ENCODE assay signal across 8 cellular contexts in the genomic region with DNA sequence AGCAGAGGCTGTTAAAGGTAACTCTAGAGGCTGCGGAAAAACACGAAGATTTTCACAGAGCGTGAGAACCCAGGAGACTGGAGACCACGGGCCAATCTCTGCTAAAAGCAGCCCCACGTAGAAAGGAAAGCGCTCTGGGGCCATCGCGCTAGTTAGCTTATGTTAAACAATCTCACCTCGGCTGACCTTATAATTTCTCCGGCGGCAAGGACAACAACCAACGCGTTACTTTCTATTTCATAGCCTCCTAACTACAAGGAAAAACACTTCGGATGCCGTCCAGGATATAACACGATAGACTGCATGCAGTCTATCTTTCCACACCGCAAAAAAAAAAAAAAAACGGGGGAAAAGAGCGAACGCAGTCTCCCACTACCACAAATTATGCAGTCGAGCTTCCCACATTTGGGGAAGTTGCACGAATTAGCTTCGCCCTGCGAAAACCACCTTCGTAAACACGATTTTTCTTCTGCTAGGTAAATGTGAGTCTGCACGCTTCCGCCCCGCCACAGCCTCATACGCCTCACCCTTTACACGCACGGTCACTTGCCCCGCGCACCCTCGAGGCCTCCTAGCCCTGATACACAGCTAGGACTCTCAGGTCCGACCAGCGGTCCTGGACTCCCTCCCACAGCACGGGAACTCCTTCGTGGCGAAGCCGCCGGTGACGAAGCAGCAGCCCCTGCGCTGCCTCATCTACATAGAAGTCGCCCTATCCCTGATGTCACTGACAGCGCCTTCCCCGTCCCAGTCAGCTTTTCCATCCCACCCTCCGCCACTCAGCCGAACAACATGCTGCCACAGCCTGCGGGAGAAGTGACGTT.
A peak's percentile ranks its signal among the peaks of the same experiment; 100 is the strongest.
DNase-seq lines count a peak whose midpoint lies in the region; ATAC-seq and TF ChIP-seq lines count a peak whose summit lies in the region.

No MANE protein-coding gene starts in this region.

- ATAC-seq in GM18870 (IDR thresholded peaks at IDR 0.05; ENCODE audit: unreplicated experiment): peak; percentile 80
- peak; percentile 62 for ATAC-seq in HG03159 (IDR thresholded peaks at IDR 0.05; ENCODE audit: unreplicated experiment)

- peak; percentile 100 for TF ChIP-seq POLR2A in erythroblast (IDR thresholded peaks at IDR 0.05; ENCODE audit: low read length)

- H3K27me3 ChIP-seq in ACC112 (ENCODE audit: insufficient read depth, low read length) (peaks cover 51% of the 10 kb centered on the region), mucosa of stomach (ENCODE audit: control insufficient read depth, insufficient read depth, low read length) (peaks cover 51% of the 10 kb centered on the region)

- DNase-seq in NCI-H748 (lab: John Stamatoyannopoulos, UW; ENCODE audit: unreplicated experiment) (peak; percentile 97), erythroblast (lab: John Stamatoyannopoulos, UW) (peak; percentile 76 to 87)
- peak; percentile 61 for DNase-seq in activated CD8-positive, alpha-beta memory T cell treated with anti-CD3 and anti-CD28 coated beads, Interleukin-2, amount 50 U/mL, for 24 hours (ENCODE audit: extremely low read depth)
- peak; percentile 71 for DNase-seq in stimulated activated CD8-positive, alpha-beta memory T cell treated with anti-CD3 and anti-CD28 coated beads, Interleukin-4, amount 100 ng/mL, for 24 hours (ENCODE audit: low read depth)

- no peaks in the 10 kb centered on the region for H3K36me3 ChIP-seq in ACC112 (ENCODE audit: insufficient read depth, low read length)
- H3K36me3 ChIP-seq in mucosa of stomach (ENCODE audit: control insufficient read depth, insufficient read depth, low read length): no peaks in the 10 kb centered on the region

- H3K4me1 ChIP-seq in ACC112 (ENCODE audit: control insufficient read depth, insufficient read depth, low read length, unreplicated experiment) (peaks cover 3% of the 10 kb centered on the region), mucosa of stomach (ENCODE audit: control insufficient read depth, insufficient read depth, low read length) (peaks cover 21% of the 10 kb centered on the region)

- no peaks in the 10 kb centered on the region for H3K9me3 ChIP-seq in mucosa of stomach (ENCODE audit: control insufficient read depth, low read length)

- H2AFZ ChIP-seq in ACC112 (ENCODE audit: low read length, unreplicated experiment): peak overlapping the region; percentile 97

- H3K79me2 ChIP-seq in ACC112 (ENCODE audit: control insufficient read depth, insufficient read depth, low read length, unreplicated experiment): no peaks in the 10 kb centered on the region

- peak overlapping the region; percentile 85 for H3K27ac ChIP-seq in ACC112 (ENCODE audit: low read depth, low read length)

- H3K4me3 ChIP-seq in ACC112 (ENCODE audit: low read depth, low read length) (peak overlapping the region; percentile 83), mucosa of stomach (ENCODE audit: low read length) (peak overlapping the region; percentile 55)

- peak overlapping the region; percentile 63 for H3K9ac ChIP-seq in mucosa of stomach (ENCODE audit: low read length)

Comparison
In these comparisons a context has a peak if more than half of its experiments do, and no peak if none do; other contexts are left out.
1. Peak in every context shown above with its lines: DNase-seq, ATAC-seq, H3K4me3 ChIP-seq and H3K27ac ChIP-seq.